In genomic region chr1:68470388-68470970, GRCh38 we compare ENCODE assay signal across 9 cellular contexts. TPM values are rescaled to one million over a fixed set of nuclear protein-coding genes. Genes with fewer than 3 reads are reported as not detected.
DNase-seq lines count a peak whose midpoint lies in the region; ATAC-seq and TF ChIP-seq lines count a peak whose summit lies in the region.
"Had no signal": no experiment of that assay in that cellular context is flagged by ENCODE, and none has a peak within 500 bp of the region (broad histone marks: within the 10 kb centered on the region; RNA-seq: fewer than 3 reads in every experiment).

No MANE protein-coding gene starts in this region.

- BruUV-seq in Calu3 (replicated peaks; lab: Mats Ljungman, UMichigan) = no TSS peak
- no TSS peak for BruUV-seq in MCF 10A (replicated peaks; lab: Mats Ljungman, UMichigan)

- no peak overlapping the region for H3K4me3 ChIP-seq in LNCaP clone FGC (ENCODE audit: low read depth, low read length)

- ATAC-seq in GM19023 (IDR thresholded peaks at IDR 0.05; ENCODE audit: unreplicated experiment) (no peak), HG03439 (IDR thresholded peaks at IDR 0.05; ENCODE audit: unreplicated experiment) (no peak)

- H3K27me3 Mint-ChIP-seq in Calu3 (ENCODE audit: unreplicated experiment) (no peaks in the 10 kb centered on the region), MCF 10A (ENCODE audit: insufficient read depth, unreplicated experiment) (no peaks in the 10 kb centered on the region), mesothelial cell of epicardium (ENCODE audit: low read depth) (no peaks in the 10 kb centered on the region)

- H3K4me1 Mint-ChIP-seq in Calu3 (ENCODE audit: low read depth, unreplicated experiment) (no peaks in the 10 kb centered on the region), MCF 10A (ENCODE audit: insufficient read depth, unreplicated experiment) (no peaks in the 10 kb centered on the region), mesothelial cell of epicardium (peaks cover 3% of the 10 kb centered on the region)

- no peaks in the 10 kb centered on the region for H3K9me3 Mint-ChIP-seq in Calu3 (ENCODE audit: low read depth, unreplicated experiment)
- H3K9me3 Mint-ChIP-seq in MCF 10A (ENCODE audit: unreplicated experiment) = no peaks in the 10 kb centered on the region
- H3K9me3 Mint-ChIP-seq in mesothelial cell of epicardium = peaks cover 8% of the 10 kb centered on the region

- H3K27ac Mint-ChIP-seq in Calu3 (ENCODE audit: unreplicated experiment) (no peak overlapping the region), MCF 10A (ENCODE audit: low read depth, unreplicated experiment) (no peak overlapping the region), mesothelial cell of epicardium (no peak overlapping the region)

- intact Hi-C loops in Calu3 (cut with micrococcal nuclease; ENCODE audit: unreplicated experiment) = loop anchor here (1.0 kb wide), 2 partner anchors 120 to 1264 kb away; no protein-coding TSS in a partner anchor
- intact Hi-C loops in MCF 10A (cut with micrococcal nuclease) = loop anchor here (1.0 kb wide), 2 partner anchors 120 to 1267 kb away; no protein-coding TSS in a partner anchor

- POLR2A ChIA-PET in MCF 10A (lab: Yijun Ruan, JAX) = interaction anchor here (0.6 to 1.0 kb wide), 2 partner anchors 12 to 120 kb away, joined by 3 read pairs; no protein-coding TSS in a partner anchor

- H3K4me3 Mint-ChIP-seq in Calu3 (ENCODE audit: low read depth, unreplicated experiment) (no peak overlapping the region), MCF 10A (ENCODE audit: unreplicated experiment) (no peak overlapping the region), mesothelial cell of epicardium (no peak overlapping the region)

- H3K36me3 Mint-ChIP-seq in Calu3 (ENCODE audit: insufficient read depth, unreplicated experiment) (no peaks in the 10 kb centered on the region), MCF 10A (ENCODE audit: insufficient read depth, unreplicated experiment) (peaks cover 16% of the 10 kb centered on the region), mesothelial cell of epicardium (peaks cover 2% of the 10 kb centered on the region)

- DNase-seq in Calu3 (peak; percentile 14), LNCaP clone FGC (ENCODE audit: low read depth) (no peak), MCF 10A (ENCODE audit: unreplicated experiment) (peak; percentile 23), mesothelial cell of epicardium (ENCODE audit: low spot score in 2 of 2, unreplicated experiment in 2 of 2) (no peak), NCI-H2081 (lab: John Stamatoyannopoulos, UW) (no peak)
- no peak for DNase-seq in activated effector memory CD4-positive, alpha-beta T cell treated with Interleukin-2 at 50 U/mL for 16 hours
- DNase-seq: T-helper 2 cell had no signal

- CTCF ChIA-PET in Calu3 (lab: Charles Lee) = interaction anchor here (1.0 to 1.1 kb wide), 3 partner anchors 118 to 1267 kb away, joined by 3 to 5 read pairs (median 4); no protein-coding TSS in a partner anchor
- CTCF ChIA-PET in MCF 10A (lab: Yijun Ruan, JAX) = interaction anchor here (0.6 to 5.8 kb wide), 29 partner anchors 9 to 1276 kb away, joined by 3 to 63 read pairs (median 3); no protein-coding TSS in a partner anchor

- TF ChIP-seq CTCF in Calu3 (IDR thresholded peaks at IDR 0.05; ENCODE audit: unreplicated experiment) (peak; percentile 34), LNCaP clone FGC (IDR thresholded peaks at IDR 0.05; ENCODE audit: control insufficient read depth, extremely low read depth, insufficient read depth) (peak; percentile 70), MCF 10A (IDR thresholded peaks at IDR 0.05; ENCODE audit: unreplicated experiment) (peak; percentile 65), mesothelial cell of epicardium (IDR thresholded peaks at IDR 0.05; ENCODE audit: unreplicated experiment) (peak; percentile 31)

RNA-seq across cellular contexts. Expression of gene RPE65, which starts 20.7 kb away (rescaled TPM):
- total RNA-seq in Calu3 (2022) = not detected in 2 replicates
- not detected in 2 replicates for total RNA-seq in MCF 10A (2022)
- not detected in 3 replicates for total RNA-seq in mesothelial cell of epicardium

RNA-seq across cellular contexts. Expression of gene DEPDC1, which starts 26.4 kb away (rescaled TPM):
- total RNA-seq in Calu3 (2022) (33.0 and 41.7 TPM in 2 replicates), MCF 10A (2022) (17.9 and 26.8 TPM in 2 replicates), mesothelial cell of epicardium (9.9 to 11.4 TPM (median 10.4 TPM) in 3 replicates)

Comparison
In these comparisons a context has a peak if more than half of its experiments do, and no peak if none do; other contexts are left out.
1. DNase-seq: peak in Calu3 (single experiment) and MCF 10A (single experiment); none in LNCaP clone FGC (single experiment), mesothelial cell of epicardium (0 of 2), activated effector memory CD4-positive, alpha-beta T cell treated with Interleukin-2 at 50 U/mL for 16 hours (single experiment) and NCI-H2081 (0 of 2).
2. Peak in every context shown above with its lines, with median percentiles within 50 percentile points of each other: CTCF ChIP-seq.